Comparison of ENCODE assay signal across 1 cellular context in genomic region chr10:46020871-46021553, GRCh38.
TF ChIP-seq lines count a peak whose summit lies in the region.

No MANE protein-coding gene starts in this region.

TF ChIP-seq in HCT116, 20 proteins besides CTCF, POLR2A, EP300 and RAD21 (continued from another document):
- no peak for TF ChIP-seq CEBPB (IDR thresholded peaks at IDR 0.05; ENCODE audit: low read depth)
